Comparison of ENCODE assay signal across 10 cellular contexts in genomic region chr17:43556292-43556691, GRCh38. TPM values are rescaled to one million over a fixed set of nuclear protein-coding genes. Genes with fewer than 3 reads are reported as not detected.
DNase-seq lines count a peak whose midpoint lies in the region; ATAC-seq and TF ChIP-seq lines count a peak whose summit lies in the region.
"Had no signal": no experiment of that assay in that cellular context is flagged by ENCODE, and none has a peak within 500 bp of the region (broad histone marks: within the 10 kb centered on the region; RNA-seq: fewer than 3 reads in every experiment).

No MANE protein-coding gene starts in this region.

- H3K27me3 Mint-ChIP-seq in activated CD8-positive, alpha-beta T cell treated with anti-CD3 and anti-CD28 coated beads, Interleukin-2, amount 10 ng/mL, durations not matched to agents 7 days and 5 days (ENCODE audit: low read depth), result peaks cover 19% of the 10 kb centered on the region

- no peaks in the 10 kb centered on the region for H3K36me3 ChIP-seq in BLaER1 treated with 17β-estradiol and CSF1 and Interleukin-3, amounts not matched to agents 10 nM and 100 nM
- no peaks in the 10 kb centered on the region for H3K36me3 ChIP-seq in mesendoderm (ENCODE audit: control insufficient read depth, insufficient read depth, low read length)

- H3K4me3 Mint-ChIP-seq in activated CD8-positive, alpha-beta T cell treated with anti-CD3 and anti-CD28 coated beads, Interleukin-2, amount 10 ng/mL, durations not matched to agents 7 days and 5 days, result no peak overlapping the region

- H3K18ac ChIP-seq in mesendoderm (ENCODE audit: low read length), result no peak overlapping the region

- no CpG with 5 or more reads among the region's 5 CpGs for WGBS in mesendoderm (ENCODE audit: extremely low coverage, insufficient coverage, low lambda C conversion rate)

- peaks cover 6% of the 10 kb centered on the region for H3K4me1 Mint-ChIP-seq in activated CD8-positive, alpha-beta T cell treated with anti-CD3 and anti-CD28 coated beads, Interleukin-2, amount 10 ng/mL, durations not matched to agents 7 days and 5 days (ENCODE audit: low read depth)

- no peak overlapping the region for H3K23ac ChIP-seq in mesendoderm (ENCODE audit: low read length)

- peak overlapping the region in 6 of 11 experiments; percentile 6 to 76 (median 60); a peak in 12 of 22 replicates for H3K4me2 ChIP-seq in BLaER1 treated with 17β-estradiol and CSF1 and Interleukin-3, amounts not matched to agents 10 nM and 100 nM
- no peak overlapping the region for H3K4me2 ChIP-seq in mesendoderm (ENCODE audit: low read length)

- in situ Hi-C loops in GM13976 (cut with MboI; ENCODE audit: low sequenced_read_pairs, unreplicated experiment), result no loop called here

- POLR2A ChIA-PET in activated CD8-positive, alpha-beta T cell treated with anti-CD3 and anti-CD28 coated beads, Interleukin-2, amount 10 ng/mL, durations not matched to agents 7 days and 5 days (lab: Charles Lee), result no interaction called here

- no peak overlapping the region for H4K8ac ChIP-seq in mesendoderm (ENCODE audit: low read depth, low read length)

- peak overlapping the region; percentile 1 for H3K4ac ChIP-seq in mesendoderm (ENCODE audit: low read depth, low read length)

- peaks cover 6 to 22% (median 17%) of the 10 kb centered on the region in 11 experiments; a peak in 15 of 22 replicates for H3K27me3 ChIP-seq in BLaER1 treated with 17β-estradiol and CSF1 and Interleukin-3, amounts not matched to agents 10 nM and 100 nM
- H3K27me3 ChIP-seq in mesendoderm (ENCODE audit: insufficient read depth, low read length, poor library complexity), result no peaks in the 10 kb centered on the region

- no peak overlapping the region for H2BK15ac ChIP-seq in mesendoderm (replicated peaks; ENCODE audit: low read depth)

- no peaks in the 10 kb centered on the region for H3K9me3 ChIP-seq in BLaER1 treated with 17β-estradiol and CSF1 and Interleukin-3, amounts not matched to agents 10 nM and 100 nM (replicated peaks in 1 of 11)

- peaks cover 0 to 34% (median 8%) of the 10 kb centered on the region in 10 experiments; a peak in 10 of 20 replicates for H3K4me1 ChIP-seq in BLaER1 treated with 17β-estradiol and CSF1 and Interleukin-3, amounts not matched to agents 10 nM and 100 nM
- peaks cover 16% of the 10 kb centered on the region for H3K4me1 ChIP-seq in mesendoderm (ENCODE audit: control insufficient read depth, low read depth, low read length)

- no peaks in the 10 kb centered on the region for H4K20me1 ChIP-seq in BLaER1 treated with 17β-estradiol and CSF1 and Interleukin-3, amounts not matched to agents 10 nM and 100 nM

- peak overlapping the region in 2 of 11 experiments; percentile 22 to 32; a peak in 2 of 22 replicates for H3K27ac ChIP-seq in BLaER1 treated with 17β-estradiol and CSF1 and Interleukin-3, amounts not matched to agents 10 nM and 100 nM
- H3K27ac ChIP-seq in mesendoderm (ENCODE audit: low read depth, low read length), result no peak overlapping the region
- H3K27ac ChIP-seq: skin epidermis had no signal

- DNase-seq in HT-29 (ENCODE audit: low spot score), result peak; percentile 90
- DNase-seq in activated CD8-positive, alpha-beta T cell treated with anti-CD3 and anti-CD28 coated beads, Interleukin-2, amount 10 ng/mL, durations not matched to agents 7 days and 5 days, result no peak
- no peak for DNase-seq in mesendoderm
- DNase-seq in NK-92 (lab: John Stamatoyannopoulos, UW; ENCODE audit: unreplicated experiment), result no peak
- no peak for DNase-seq in GM13976 (ENCODE audit: low spot score)
- DNase-seq: NCI-H2227 treated with DMSO at 0.1 percent for 48 hours had no signal

- H3K27ac Mint-ChIP-seq in activated CD8-positive, alpha-beta T cell treated with anti-CD3 and anti-CD28 coated beads, Interleukin-2, amount 10 ng/mL, durations not matched to agents 7 days and 5 days, result no peak overlapping the region

- peak overlapping the region; percentile 50 for H3K56ac ChIP-seq in mesendoderm (ENCODE audit: low read length)

- H2AK5ac ChIP-seq in mesendoderm (ENCODE audit: low read length), result no peak overlapping the region

- H3K79me2 ChIP-seq in mesendoderm (ENCODE audit: control insufficient read depth, insufficient read depth, low read length), result no peaks in the 10 kb centered on the region

- no peak overlapping the region for H2BK120ac ChIP-seq in mesendoderm (ENCODE audit: low read depth, low read length)

- H3K4me3 ChIP-seq in BLaER1 treated with 17β-estradiol and CSF1 and Interleukin-3, amounts not matched to agents 10 nM and 100 nM, result no peak overlapping the region
- no peak overlapping the region for H3K4me3 ChIP-seq in mesendoderm (ENCODE audit: low read length)
- H3K4me3 ChIP-seq: skin epidermis had no signal

- H4K5ac ChIP-seq in mesendoderm (ENCODE audit: low read length), result no peak overlapping the region

- H2BK5ac ChIP-seq in mesendoderm (ENCODE audit: low read length), result no peak overlapping the region

- TF ChIP-seq CTCF in GM13976 (IDR thresholded peaks at IDR 0.05; ENCODE audit: borderline replicate concordance, control extremely low read depth, extremely low read depth, insufficient read depth, missing control alignments), result no peak

- peak; percentile 11 for ATAC-seq in activated CD8-positive, alpha-beta T cell treated with anti-CD3 and anti-CD28 coated beads, Interleukin-2, amount 10 ng/mL, durations not matched to agents 7 days and 5 days
- no peak for ATAC-seq in HG03095 (IDR thresholded peaks at IDR 0.05; ENCODE audit: unreplicated experiment)
- no peak for ATAC-seq in GM18858 (IDR thresholded peaks at IDR 0.05; ENCODE audit: unreplicated experiment)

- no peaks in the 10 kb centered on the region for H3K79me1 ChIP-seq in mesendoderm (ENCODE audit: low read length)

- no peaks in the 10 kb centered on the region for H3K36me3 Mint-ChIP-seq in activated CD8-positive, alpha-beta T cell treated with anti-CD3 and anti-CD28 coated beads, Interleukin-2, amount 10 ng/mL, durations not matched to agents 7 days and 5 days (ENCODE audit: low read depth)

- CTCF ChIA-PET in activated CD8-positive, alpha-beta T cell treated with anti-CD3 and anti-CD28 coated beads, Interleukin-2, amount 10 ng/mL, durations not matched to agents 7 days and 5 days (lab: Charles Lee), result interaction anchor here (1.0 kb wide), 2 partner anchors 9 to 72 kb away, joined by 3 to 4 read pairs; partner anchors contain the start of genes DHX8 and ETV4

- H3K9ac ChIP-seq in BLaER1 treated with 17β-estradiol and CSF1 and Interleukin-3, amounts not matched to agents 10 nM and 100 nM, result no peak overlapping the region
- H3K9ac ChIP-seq in mesendoderm (ENCODE audit: low read length), result no peak overlapping the region

- H3K9me3 Mint-ChIP-seq in activated CD8-positive, alpha-beta T cell treated with anti-CD3 and anti-CD28 coated beads, Interleukin-2, amount 10 ng/mL, durations not matched to agents 7 days and 5 days (ENCODE audit: insufficient read depth), result no peaks in the 10 kb centered on the region

RNA-seq across cellular contexts. Expression of gene ETV4, which starts 10.2 kb away (rescaled TPM):
- total RNA-seq in HT-29 (2014; rRNA removed; shearing (Covaris generic)), result 129 and 149 TPM in 2 replicates
- total RNA-seq in activated CD8-positive, alpha-beta T cell treated with anti-CD3 and anti-CD28 coated beads, Interleukin-2, amount 10 ng/mL, durations not matched to agents 7 days and 5 days, result 1 to 10 TPM; 2.7 to 3.9 TPM
- 116 TPM for polyA plus RNA-seq in mesendoderm (2013, experiment 1 of 2)
- 119 TPM for polyA plus RNA-seq in mesendoderm (2013, experiment 2 of 2)

Comparison
In these comparisons a context has a peak if more than half of its experiments do, and no peak if none do; other contexts are left out.
1. RNA of gene ETV4, which starts 10.2 kb away (total RNA-seq): 129 to 149 TPM in HT-29; 2.7 to 3.9 TPM in activated CD8-positive, alpha-beta T cell treated with anti-CD3 and anti-CD28 coated beads, Interleukin-2, amount 10 ng/mL, durations not matched to agents 7 days and 5 days; every median in the first group is over 10 times any median in the second.